Comparison of ENCODE assay signal across 15 cellular contexts in the genomic region with DNA sequence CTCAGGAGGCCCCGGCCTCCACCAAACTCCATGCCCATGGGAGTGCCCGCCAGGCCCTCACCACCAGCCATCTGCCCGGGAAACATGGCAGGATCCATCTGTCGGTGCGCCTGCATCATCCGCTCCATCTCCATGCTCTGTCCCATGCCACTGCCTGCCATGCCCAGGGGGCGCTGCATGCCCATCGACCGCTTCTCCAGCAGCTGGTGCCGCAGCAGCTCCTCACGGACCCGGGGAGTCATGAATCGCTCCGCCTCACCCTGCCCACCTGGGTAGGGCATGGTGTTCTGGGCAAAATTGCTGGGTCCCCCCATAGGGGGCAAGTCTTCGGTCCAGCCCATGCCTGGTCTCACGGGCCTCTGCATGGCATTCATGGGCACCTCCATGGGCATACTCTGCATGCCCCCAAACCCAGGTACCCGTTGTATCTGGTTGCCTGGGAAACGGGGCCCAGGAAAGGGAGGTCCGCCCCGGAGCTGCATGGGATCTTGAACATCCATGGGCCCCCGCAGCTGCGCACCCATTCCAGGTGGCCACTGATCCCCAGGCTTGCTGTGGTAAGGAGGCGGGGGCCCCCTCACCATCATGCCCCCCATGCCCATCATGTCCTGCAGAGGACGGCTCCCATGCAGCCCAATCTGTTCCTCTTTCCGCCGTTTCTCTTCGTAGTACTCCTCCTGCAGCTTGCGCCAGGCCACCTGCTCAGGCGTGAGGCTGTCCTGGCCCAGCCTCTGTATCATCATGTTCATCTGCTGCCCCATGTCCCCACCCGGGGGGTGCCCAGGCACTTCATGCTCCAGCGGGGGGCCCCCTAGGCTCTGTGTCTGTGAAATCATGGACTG. TPM values are rescaled to one million over a fixed set of nuclear protein-coding genes. Genes with fewer than 3 reads are reported as not detected.
A peak's percentile ranks its signal among the peaks of the same experiment; 100 is the strongest.
DNase-seq lines count a peak whose midpoint lies in the region; ATAC-seq and TF ChIP-seq lines count a peak whose summit lies in the region.
"Had no signal": no experiment of that assay in that cellular context is flagged by ENCODE, and none has a peak within 500 bp of the region (broad histone marks: within the 10 kb centered on the region; RNA-seq: fewer than 3 reads in every experiment).

No MANE protein-coding gene starts in this region.

- H3K4me1 Mint-ChIP-seq in MCF 10A (ENCODE audit: insufficient read depth, unreplicated experiment), result peaks cover 7% of the 10 kb centered on the region
- peaks cover 26% of the 10 kb centered on the region for H3K4me1 Mint-ChIP-seq in stimulated activated effector memory CD8-positive, alpha-beta T cell treated with anti-CD3 and anti-CD28 coated beads, Interleukin-12 subunit alpha, Interleukin-12 subunit beta, amount 100 ng/mL, for 72 hours

- ATAC-seq in SK-N-SH treated with all-trans-retinoic acid at 6 μM for 48 hours (0 out of 3 replicates have a peak, but pooled peaks have one; percentile 7), HG02763 (IDR thresholded peaks at IDR 0.05; ENCODE audit: unreplicated experiment) (no peak), GM21786 (IDR thresholded peaks at IDR 0.05; ENCODE audit: unreplicated experiment) (no peak)
- no peak for ATAC-seq in stimulated activated effector memory CD8-positive, alpha-beta T cell treated with anti-CD3 and anti-CD28 coated beads, Interleukin-12 subunit alpha, Interleukin-12 subunit beta, amount 100 ng/mL, for 72 hours

- no peak overlapping the region for H3K4me2 ChIP-seq in mammary epithelial cell (ENCODE audit: insufficient read depth, low read depth, low read length)
- H3K4me2 ChIP-seq: PC-9 had no signal

- TF ChIP-seq CTCF in MCF 10A (IDR thresholded peaks at IDR 0.05; ENCODE audit: unreplicated experiment) (no peak), mammary epithelial cell (conservative IDR thresholded peaks at IDR 0.05 in 1 of 2, IDR thresholded peaks at IDR 0.05 in 1 of 2; ENCODE audit: extremely low read depth in 1 of 2, insufficient read depth in 1 of 2, low read depth in 1 of 2, low read length in 2 of 2) (peak in 1 of 2 donors; percentile 19)

- H3K4me3 Mint-ChIP-seq in MCF 10A (ENCODE audit: unreplicated experiment), result no peak overlapping the region
- no peak overlapping the region for H3K4me3 Mint-ChIP-seq in stimulated activated effector memory CD8-positive, alpha-beta T cell treated with anti-CD3 and anti-CD28 coated beads, Interleukin-12 subunit alpha, Interleukin-12 subunit beta, amount 100 ng/mL, for 72 hours
- H3K4me3 Mint-ChIP-seq: T-helper 2 cell treated with Interferon-gamma antibody and Interleukin-4, amounts not matched to agents 5 μg/mL and 100 μg/mL, for 36 hours had no signal

- H4K20me1 ChIP-seq in mammary epithelial cell (ENCODE audit: insufficient read depth, low read length), result no peaks in the 10 kb centered on the region

- H3K36me3 Mint-ChIP-seq in MCF 10A (ENCODE audit: insufficient read depth, unreplicated experiment), result peaks cover 88% of the 10 kb centered on the region
- H3K36me3 Mint-ChIP-seq in stimulated activated effector memory CD8-positive, alpha-beta T cell treated with anti-CD3 and anti-CD28 coated beads, Interleukin-12 subunit alpha, Interleukin-12 subunit beta, amount 100 ng/mL, for 72 hours, result peaks cover 86% of the 10 kb centered on the region

- in situ Hi-C loops in mammary epithelial cell (cut with MboI; ENCODE audit: low sequenced_read_pairs in 2 of 2), result no loop called here

- DNase-seq in MCF 10A (ENCODE audit: unreplicated experiment) (no peak), mammary epithelial cell (no peak), fibroblast of gingiva (ENCODE audit: low read depth) (peak; percentile 47), NCI-H510A (lab: John Stamatoyannopoulos, UW) (no peak)
- no peak for DNase-seq in stimulated activated effector memory CD8-positive, alpha-beta T cell treated with anti-CD3 and anti-CD28 coated beads, Interleukin-12 subunit alpha, Interleukin-12 subunit beta, amount 100 ng/mL, for 72 hours (ENCODE audit: low spot score in 2 of 2)
- DNase-seq: effector CD4-positive, alpha-beta T cell; hippocampal formation; NCI-H2171 treated with DMSO at 0.1 percent for 48 hours; PC-9 had no signal

- H3K4me3 ChIP-seq in mammary epithelial cell (replicated peaks in 1 of 3; ENCODE audit: insufficient read depth in 1 of 3, low read depth in 2 of 3, low read length in 3 of 3), result no peak overlapping the region
- H3K4me3 ChIP-seq: ovary, PC-9 had no signal

- dilution Hi-C loops in mammary epithelial cell (cut with HindIII; ENCODE audit: low sequenced_read_pairs), result no loop called here

- no peaks in the 10 kb centered on the region for H3K9me3 ChIP-seq in mammary epithelial cell (replicated peaks; ENCODE audit: insufficient read depth, low read length)
- H3K9me3 ChIP-seq: ovary had no signal

- POLR2A ChIA-PET in MCF 10A (lab: Yijun Ruan, JAX), result interaction anchor here (0.6 to 0.7 kb wide), 2 partner anchors 12 to 212 kb away, joined by 3 read pairs; no protein-coding TSS in a partner anchor

- H3K27ac ChIP-seq in mammary epithelial cell (ENCODE audit: insufficient read depth, low read depth, low read length), result no peak overlapping the region
- H3K27ac ChIP-seq: ovary, PC-9 had no signal

- WGBS in mammary epithelial cell (ENCODE audit: low coverage, missing lambda C conversion rate), result 93% methylated on average over 20 of the region's 31 CpGs

- H3K9ac ChIP-seq in mammary epithelial cell (ENCODE audit: insufficient read depth, low read length), result no peak overlapping the region

- H3K27me3 Mint-ChIP-seq in MCF 10A (ENCODE audit: insufficient read depth, unreplicated experiment), result no peaks in the 10 kb centered on the region

- intact Hi-C loops in MCF 10A (cut with micrococcal nuclease) (no loop called here), mammary epithelial cell (cut with micrococcal nuclease) (no loop called here)

- peaks cover 30% of the 10 kb centered on the region for H3K36me3 ChIP-seq in mammary epithelial cell (ENCODE audit: insufficient read depth, low read length)
- H3K36me3 ChIP-seq: ovary had no signal

- peaks cover 63% of the 10 kb centered on the region for H3K79me2 ChIP-seq in mammary epithelial cell (ENCODE audit: insufficient read depth, low read length)

- CTCF ChIA-PET in MCF 10A (lab: Yijun Ruan, JAX), result interaction anchor here (1.1 kb wide), 1 partner anchor 28 kb away, joined by 5 read pairs; no protein-coding TSS in a partner anchor
- CTCF ChIA-PET in mammary epithelial cell (lab: Charles Lee; ENCODE audit: low non-redundant PET), result no interaction called here

- peak overlapping the region; percentile 79 for H3K27ac Mint-ChIP-seq in MCF 10A (ENCODE audit: low read depth, unreplicated experiment)
- H3K27ac Mint-ChIP-seq in stimulated activated effector memory CD8-positive, alpha-beta T cell treated with anti-CD3 and anti-CD28 coated beads, Interleukin-12 subunit alpha, Interleukin-12 subunit beta, amount 100 ng/mL, for 72 hours, result peak overlapping the region; percentile 84
- H3K27ac Mint-ChIP-seq: T-helper 2 cell treated with Interferon-gamma antibody and Interleukin-4, amounts not matched to agents 5 μg/mL and 100 μg/mL, for 36 hours had no signal

- H3K4me1 ChIP-seq in mammary epithelial cell (ENCODE audit: insufficient read depth, low read length), result no peaks in the 10 kb centered on the region

- H3K27me3 ChIP-seq in mammary epithelial cell (ENCODE audit: insufficient read depth, low read length), result no peaks in the 10 kb centered on the region
- H3K27me3 ChIP-seq: ovary had no signal

- H3K9me3 Mint-ChIP-seq in MCF 10A (ENCODE audit: unreplicated experiment), result no peaks in the 10 kb centered on the region
- H3K9me3 Mint-ChIP-seq in stimulated activated effector memory CD8-positive, alpha-beta T cell treated with anti-CD3 and anti-CD28 coated beads, Interleukin-12 subunit alpha, Interleukin-12 subunit beta, amount 100 ng/mL, for 72 hours, result no peaks in the 10 kb centered on the region
- H3K9me3 Mint-ChIP-seq: T-helper 2 cell treated with Interferon-gamma antibody and Interleukin-4, amounts not matched to agents 5 μg/mL and 100 μg/mL, for 36 hours had no signal

- no peak overlapping the region for H2AFZ ChIP-seq in mammary epithelial cell (ENCODE audit: low read depth, low read length)
- H2AFZ ChIP-seq: PC-9 had no signal

- BruUV-seq in MCF 10A (replicated peaks; lab: Mats Ljungman, UMichigan) (TSS peak; percentile 1), mammary epithelial cell (replicated peaks; lab: Mats Ljungman, UMichigan) (no TSS peak)

TF ChIP-seq in SK-N-SH treated with all-trans-retinoic acid at 6 μM for 48 hours, 23 proteins besides CTCF, POLR2A, EP300 and RAD21:
- no peak for TF ChIP-seq GLIS3 (CRISPR knock-in tag; IDR thresholded peaks at IDR 0.05)
- no peak for TF ChIP-seq ZNF8 (CRISPR knock-in tag; IDR thresholded peaks at IDR 0.05)
- no peak for TF ChIP-seq TCF4 (CRISPR knock-in tag; IDR thresholded peaks at IDR 0.05; ENCODE audit: borderline replicate concordance)
- no peak for TF ChIP-seq ISL1 (CRISPR knock-in tag; IDR thresholded peaks at IDR 0.05)

RNA-seq across cellular contexts. Expression of a gene that starts 18.0 kb away (rescaled TPM):
- not detected in 2 replicates for total RNA-seq in MCF 10A (2022)
- total RNA-seq in mammary epithelial cell, result not detected
- polyA plus RNA-seq in mammary epithelial cell, result not detected
- not detected for polyA minus RNA-seq in mammary epithelial cell
- total RNA-seq: mesenteric fat pad, PC-9 had no signal

RNA-seq across cellular contexts. Expression of a gene that starts 24.0 kb away (rescaled TPM):
- 91.6 and 121 TPM in 2 replicates for total RNA-seq in MCF 10A (2022)
- 100 to 1,000 TPM in 1 of 2 donors, 10 to 100 TPM in 1; 29.2 to 146 TPM for total RNA-seq in mammary epithelial cell
- 20.5 TPM for polyA plus RNA-seq in mammary epithelial cell
- polyA minus RNA-seq in mammary epithelial cell, result 39.1 TPM

RNA-seq across cellular contexts. Expression of a gene that starts 54.4 kb away (rescaled TPM):
- total RNA-seq in MCF 10A (2022), result not detected in 2 replicates
- under 1 TPM in 1 of 2 donors, not detected in 1; 0.45 TPM for total RNA-seq in mammary epithelial cell
- 0.74 TPM for polyA plus RNA-seq in mammary epithelial cell
- polyA minus RNA-seq in mammary epithelial cell, result not detected
- total RNA-seq: mesenteric fat pad, ovary had no signal
